ENCODE assay signal across 7 cellular contexts in genomic region chr6:41071501-41071922, GRCh38. TPM values are rescaled to one million over a fixed set of nuclear protein-coding genes. Genes with fewer than 3 reads are reported as not detected.
DNase-seq lines count a peak whose midpoint lies in the region; ATAC-seq, FAIRE-seq and TF ChIP-seq lines count a peak whose summit lies in the region.
"Had no signal": no experiment of that assay in that cellular context is flagged by ENCODE, and none has a peak within 500 bp of the region (broad histone marks: within the 10 kb centered on the region; RNA-seq: fewer than 3 reads in every experiment).

No MANE protein-coding gene starts in this region.

- H3K4me1 Mint-ChIP-seq in chondrocyte (ENCODE audit: low read depth): peaks cover 45% of the 10 kb centered on the region

- no peaks in the 10 kb centered on the region for H3K9me3 Mint-ChIP-seq in chondrocyte (ENCODE audit: low read depth)

- no peak for TF ChIP-seq CTCF in HL-60 (IDR thresholded peaks at IDR 0.05; ENCODE audit: insufficient read depth, low read length)
- peak; percentile 45 for TF ChIP-seq CTCF in chondrocyte (IDR thresholded peaks at IDR 0.05)
- TF ChIP-seq CTCF in pancreas (IDR thresholded peaks at IDR 0.05): no peak

- 0% methylated on average over 16 of the region's 16 CpGs for WGBS in pancreas, 2 donors

- peaks cover 2 to 38% (median 26%) of the 10 kb centered on the region in 3 donors for H3K4me1 ChIP-seq in pancreas

- no peak for FAIRE-seq in pancreas (lab: Jason Lieb, UNC)

- H3K36me3 Mint-ChIP-seq in chondrocyte (ENCODE audit: low read depth): peaks cover 2% of the 10 kb centered on the region

- peak overlapping the region; percentile 88 for H3K4me3 Mint-ChIP-seq in chondrocyte (ENCODE audit: unreplicated experiment)

- peak overlapping the region; percentile 99 for H3K27ac Mint-ChIP-seq in chondrocyte (ENCODE audit: unreplicated experiment)

- intact Hi-C loops in pancreas (cut with DNase I): no loop called here

- H3K4me3 ChIP-seq in HL-60 (replicated peaks; ENCODE audit: insufficient read depth, low read length): peak overlapping the region; percentile 64
- peak overlapping the region; percentile 19 to 98 (median 70) for H3K4me3 ChIP-seq in pancreas

- DNase-seq in Ammon's horn (ENCODE audit: low spot score): peak; percentile 92
- no peak for DNase-seq in HL-60 (ENCODE audit: low read depth in 1 of 2, low spot score in 1 of 2)
- no peak for DNase-seq in chondrocyte (ENCODE audit: low spot score)
- DNase-seq in pancreas: peak in 1 of 6 donors; percentile 81

- H3K27ac ChIP-seq in HL-60 (replicated peaks) (peak overlapping the region; percentile 98), pancreas (peak overlapping the region; percentile 98 to 100 (median 99))

- no peaks in the 10 kb centered on the region for H3K9me3 ChIP-seq in pancreas

- H3K36me3 ChIP-seq in pancreas: peaks cover 0 to 4% (median 0%) of the 10 kb centered on the region in 3 donors

- H3K27me3 Mint-ChIP-seq in chondrocyte (ENCODE audit: low read depth): no peaks in the 10 kb centered on the region

- H3K27me3 ChIP-seq in HL-60 (ENCODE audit: insufficient read depth, poor library complexity, severe bottlenecking) (no peaks in the 10 kb centered on the region), pancreas (no peaks in the 10 kb centered on the region)

- ATAC-seq in pancreas (no peak), HG02571 (IDR thresholded peaks at IDR 0.05; ENCODE audit: unreplicated experiment) (no peak), GM19351 (IDR thresholded peaks at IDR 0.05; ENCODE audit: unreplicated experiment) (no peak)

RNA-seq across cellular contexts. Expression of gene OARD1, which starts 0.6 kb away (rescaled TPM):
- 11.4 to 12.2 TPM (median 12.2 TPM) in 3 replicates for total RNA-seq in chondrocyte
- 10 to 100 TPM; 16.0 to 26.9 (median 20.6) TPM for total RNA-seq in pancreas
- 10 to 100 TPM; 21.1 to 30.9 TPM for polyA plus RNA-seq in pancreas

RNA-seq across cellular contexts. Expression of gene NFYA, which starts 1.3 kb away (rescaled TPM):
- total RNA-seq in chondrocyte: 18.8 to 24.7 TPM (median 20.5 TPM) in 3 replicates
- 10 to 100 TPM in 2 of 6 donors, 1 to 10 TPM in 4; 5.9 to 14.1 (median 7.8) TPM for total RNA-seq in pancreas
- 10 to 100 TPM in 1 of 2 donors, 1 to 10 TPM in 1; 5.4 to 10.6 TPM for polyA plus RNA-seq in pancreas

RNA-seq across cellular contexts. Expression of gene APOBEC2, which starts 18.5 kb away (rescaled TPM):
- total RNA-seq in chondrocyte (not detected in 3 replicates), pancreas (10 to 100 TPM in 1 of 6 donors, 1 to 10 TPM in 5; 2.7 to 13.2 (median 8.6) TPM)
- 10 to 100 TPM in 1 of 2 donors, 1 to 10 TPM in 1; 6.6 to 29.6 TPM for polyA plus RNA-seq in pancreas

RNA-seq across cellular contexts. Expression of gene TSPO2, which starts 29.2 kb away (rescaled TPM):
- total RNA-seq in chondrocyte (not detected in 3 replicates), pancreas (under 1 TPM in 1 of 6 donors, not detected in 5; 0.28 TPM)
- under 1 TPM; 0.12 to 0.42 TPM for polyA plus RNA-seq in pancreas
- total RNA-seq: LHCN-M2 had no signal

RNA-seq across cellular contexts. Expression of gene UNC5CL, which starts 32.5 kb away (rescaled TPM):
- 0.25 to 0.36 TPM in 2 of 3 replicates, not detected in the other for total RNA-seq in chondrocyte
- total RNA-seq in pancreas: 10 to 100 TPM in 5 of 6 donors, 1 to 10 TPM in 1; 7.2 to 37.6 (median 12.0) TPM
- 10 to 100 TPM; 37.0 to 40.6 TPM for polyA plus RNA-seq in pancreas
